In the genomic region with DNA sequence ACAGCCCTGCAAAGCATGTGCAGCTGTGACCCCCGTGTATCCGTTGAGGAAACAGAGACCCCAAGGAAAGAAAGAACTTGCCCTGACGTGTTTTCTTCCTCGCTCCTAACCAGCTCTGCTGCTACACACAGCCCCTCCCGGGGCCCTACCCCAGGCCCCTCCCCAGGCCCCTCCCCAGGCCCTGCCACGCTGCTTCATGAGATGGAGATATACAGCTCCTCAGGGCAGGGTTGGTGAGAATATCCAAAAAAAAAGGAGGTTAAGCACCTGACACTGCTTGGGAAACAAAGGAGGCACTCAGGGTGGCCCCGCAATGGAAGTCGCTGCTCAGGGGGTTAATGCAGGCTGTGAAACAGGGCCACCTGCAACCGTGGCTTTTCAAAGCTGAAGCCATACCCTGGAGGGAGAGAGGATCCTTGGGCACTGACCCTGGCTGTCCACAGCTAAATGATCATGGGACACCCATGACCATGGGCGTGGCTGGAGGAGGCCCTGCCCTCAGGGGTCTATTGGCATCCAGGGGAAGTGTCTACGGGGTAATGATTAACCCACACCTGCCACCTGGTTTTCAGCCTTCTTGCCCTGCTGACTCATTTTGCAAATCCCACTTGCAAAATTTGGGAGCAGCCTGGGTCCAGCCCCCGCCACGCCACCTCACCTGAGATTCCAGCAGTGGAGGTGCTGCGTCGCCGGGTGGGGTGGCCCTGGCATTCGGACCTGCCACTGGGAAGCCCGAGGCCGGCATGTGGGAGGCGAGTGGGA, we compare ENCODE assay signal across 17 cellular contexts.
A peak's percentile ranks its signal among the peaks of the same experiment; 100 is the strongest.
DNase-seq lines count a peak whose midpoint lies in the region; ATAC-seq and TF ChIP-seq lines count a peak whose summit lies in the region.
"Had no signal": no experiment of that assay in that cellular context is flagged by ENCODE, and none has a peak within 500 bp of the region (broad histone marks: within the 10 kb centered on the region; RNA-seq: fewer than 3 reads in every experiment).

No MANE protein-coding gene starts in this region.

- H3K36me3 ChIP-seq in BLaER1 treated with 17β-estradiol and CSF1 and Interleukin-3, amounts not matched to agents 10 nM and 100 nM, result no peaks in the 10 kb centered on the region
- H3K36me3 ChIP-seq in IMR-90 (ENCODE audit: control insufficient read depth, insufficient read depth, low read length), result no peaks in the 10 kb centered on the region
- H3K36me3 ChIP-seq in hepatocyte (replicated peaks; ENCODE audit: insufficient read depth, low read depth), result no peaks in the 10 kb centered on the region
- H3K36me3 ChIP-seq in neural progenitor cell, result no peaks in the 10 kb centered on the region
- no peaks in the 10 kb centered on the region for H3K36me3 ChIP-seq in upper lobe of left lung

- TF ChIP-seq POLR2A in IMR-90 (IDR thresholded peaks at IDR 0.05; ENCODE audit: low read depth, low read length) (no peak), upper lobe of left lung (IDR thresholded peaks at IDR 0.05) (no peak)

- H4K91ac ChIP-seq in IMR-90 (ENCODE audit: insufficient read depth, low read depth, low read length), result no peak overlapping the region

- H3K4me3 ChIP-seq in BLaER1 treated with 17β-estradiol and CSF1 and Interleukin-3, amounts not matched to agents 10 nM and 100 nM, result no peak overlapping the region
- H3K4me3 ChIP-seq in IMR-90 (ENCODE audit: insufficient read depth, low read depth, low read length) (no peak overlapping the region), hepatocyte (no peak overlapping the region), neural progenitor cell (no peak overlapping the region), upper lobe of left lung (no peak overlapping the region)

- H3K4ac ChIP-seq in IMR-90 (ENCODE audit: low read depth, low read length), result no peak overlapping the region

- peaks cover 23% of the 10 kb centered on the region for H3K27me3 Mint-ChIP-seq in neural progenitor cell (ENCODE audit: insufficient read depth, low read depth)

- H3K9ac ChIP-seq in BLaER1 treated with 17β-estradiol and CSF1 and Interleukin-3, amounts not matched to agents 10 nM and 100 nM, result peak overlapping the region in 2 of 11 experiments; percentile 30 to 38; a peak in 1 of 22 replicates
- H3K9ac ChIP-seq in IMR-90 (ENCODE audit: low read depth, low read length) (no peak overlapping the region), neural progenitor cell (no peak overlapping the region)
- H3K9ac ChIP-seq: SK-N-SH had no signal

- peak overlapping the region; percentile 1; the same call in 1 of the 2 replicates for H2BK20ac ChIP-seq in IMR-90 (ENCODE audit: low read depth, low read length)

- CTCF ChIA-PET in IMR-90 (lab: Yijun Ruan, JAX), result no interaction called here

- H3K79me2 ChIP-seq in hepatocyte (no peaks in the 10 kb centered on the region), neural progenitor cell (ENCODE audit: low read depth) (no peaks in the 10 kb centered on the region)

- WGBS in IMR-90 (ENCODE audit: extremely low coverage in 2 of 2, insufficient read length in 1 of 2), 2 experiments, result 85% methylated on average over 5 of the region's 20 CpGs; no CpG with 5 or more reads in 1 of the 2 experiments
- WGBS in hepatocyte (ENCODE audit: low lambda C conversion rate, missing lambda C conversion rate), result 76% methylated on average over 18 of the region's 20 CpGs
- 64 to 71% methylated on average over 10 to 20 of the region's 20 CpGs for WGBS in upper lobe of left lung, 2 donors

- H4K5ac ChIP-seq in IMR-90 (ENCODE audit: low read depth, low read length), result no peak overlapping the region

- BruUV-seq in IMR-90 (replicated peaks; lab: Mats Ljungman, UMichigan), result no TSS peak

- TF ChIP-seq CTCF in IMR-90 (conservative IDR thresholded peaks at IDR 0.05; ENCODE audit: low read depth, low read length), result no peak
- TF ChIP-seq CTCF in hepatocyte (IDR thresholded peaks at IDR 0.05; ENCODE audit: poor library complexity), result no peak
- TF ChIP-seq CTCF in neural progenitor cell (IDR thresholded peaks at IDR 0.05), result no peak
- no peak for TF ChIP-seq CTCF in upper lobe of left lung (IDR thresholded peaks at IDR 0.05)

- H2AFZ ChIP-seq in IMR-90 (replicated peaks; ENCODE audit: low read length, poor library complexity) (no peak overlapping the region), hepatocyte (no peak overlapping the region), neural progenitor cell (replicated peaks) (peak overlapping the region; percentile 57)

- peak overlapping the region in 9 of 11 experiments; percentile 38 to 84 (median 75); a peak in 16 of 22 replicates for H3K4me2 ChIP-seq in BLaER1 treated with 17β-estradiol and CSF1 and Interleukin-3, amounts not matched to agents 10 nM and 100 nM
- H3K4me2 ChIP-seq in IMR-90 (ENCODE audit: low read depth, low read length) (no peak overlapping the region), hepatocyte (no peak overlapping the region), neural progenitor cell (peak overlapping the region; percentile 31)
- H3K4me2 ChIP-seq: SK-N-SH had no signal

- H3K14ac ChIP-seq in IMR-90 (replicated peaks; ENCODE audit: low read depth, low read length), result no peak overlapping the region

- no peak overlapping the region for H3K18ac ChIP-seq in IMR-90 (ENCODE audit: low read depth, low read length)

- H2BK120ac ChIP-seq in IMR-90 (ENCODE audit: low read depth, low read length), result no peak overlapping the region

- peak overlapping the region in 1 of 11 experiments; percentile 56; a peak in 2 of 22 replicates for H3K27ac ChIP-seq in BLaER1 treated with 17β-estradiol and CSF1 and Interleukin-3, amounts not matched to agents 10 nM and 100 nM
- H3K27ac ChIP-seq in IMR-90 (ENCODE audit: insufficient read depth, low read length), result no peak overlapping the region
- H3K27ac ChIP-seq in hepatocyte, result no peak overlapping the region
- no peak overlapping the region for H3K27ac ChIP-seq in neural progenitor cell
- H3K27ac ChIP-seq in upper lobe of left lung, result peak overlapping the region in 1 of 4 donors; percentile 39

- peaks cover 7% of the 10 kb centered on the region for H3K9me1 ChIP-seq in IMR-90 (ENCODE audit: insufficient read depth, low read length)

- peak overlapping the region; percentile 42 for H3K27ac Mint-ChIP-seq in neural progenitor cell
- H3K27ac Mint-ChIP-seq: CD14-positive monocyte had no signal

- dilution Hi-C loops in IMR-90 (cut with HindIII; ENCODE audit: low sequenced_read_pairs, unreplicated experiment), result no loop called here

- H3K56ac ChIP-seq in IMR-90 (ENCODE audit: extremely low read depth, insufficient read depth, low read length), result no peak overlapping the region

- H3K9me2 ChIP-seq in hepatocyte (replicated peaks; ENCODE audit: insufficient read depth), result no peaks in the 10 kb centered on the region
- H3K9me2 ChIP-seq: SK-N-SH had no signal

- H4K8ac ChIP-seq in IMR-90 (ENCODE audit: low read depth in 2 of 2, low read length in 2 of 2), result no peak overlapping the region

- no peak for DNase-seq in IMR-90
- DNase-seq in hepatocyte (ENCODE audit: low spot score), result peak; percentile 74
- DNase-seq in neural progenitor cell (ENCODE audit: low spot score), result no peak
- no peak for DNase-seq in upper lobe of left lung
- DNase-seq in EL, result no peak
- no peak for DNase-seq in NCI-H187 (lab: John Stamatoyannopoulos, UW)
- DNase-seq: H9, KBM-7, NCI-H1048, NCI-H146, NCI-H2107, Right ventricle myocardium superior, SK-N-SH had no signal

- TF ChIP-seq RAD21 in IMR-90 (IDR thresholded peaks at IDR 0.05; ENCODE audit: low read length), result no peak

- no peak for ATAC-seq in IMR-90 (ENCODE audit: low read depth)
- no peak for ATAC-seq in upper lobe of left lung (ENCODE audit: low FRiP score in 2 of 2)
- ATAC-seq in HG03097 (IDR thresholded peaks at IDR 0.05; ENCODE audit: low FRiP score, unreplicated experiment), result no peak
- ATAC-seq: Panc1 had no signal

- H2BK5ac ChIP-seq in IMR-90 (ENCODE audit: low read depth, low read length, poor library complexity, severe bottlenecking), result no peak overlapping the region

- H3K27me3 ChIP-seq in BLaER1 treated with 17β-estradiol and CSF1 and Interleukin-3, amounts not matched to agents 10 nM and 100 nM, result no peaks in the 10 kb centered on the region
- H3K27me3 ChIP-seq in IMR-90 (ENCODE audit: control insufficient read depth, insufficient read depth, low read length) (no peaks in the 10 kb centered on the region; the same call in 1 of the 2 replicates), hepatocyte (no peaks in the 10 kb centered on the region), neural progenitor cell (no peaks in the 10 kb centered on the region), upper lobe of left lung (no peaks in the 10 kb centered on the region)

- peaks cover 4% of the 10 kb centered on the region for H3F3A ChIP-seq in neural progenitor cell (ENCODE audit: low read depth)

- H3K4me1 Mint-ChIP-seq in neural progenitor cell, result peaks cover 27% of the 10 kb centered on the region

- no peaks in the 10 kb centered on the region for H3K36me3 Mint-ChIP-seq in neural progenitor cell
- H3K36me3 Mint-ChIP-seq: CD14-positive monocyte had no signal

- in situ Hi-C loops in IMR-90 (cut with MboI; ENCODE audit: low sequenced_read_pairs), result no loop called here

- H2AK5ac ChIP-seq in IMR-90 (ENCODE audit: low read depth, low read length), result peak overlapping the region; percentile 64

- H2AK9ac ChIP-seq in IMR-90 (replicated peaks; ENCODE audit: low read depth, low read length, poor library complexity), result no peak overlapping the region

- TF ChIP-seq EP300 in upper lobe of left lung (IDR thresholded peaks at IDR 0.05), result no peak

- peaks cover 3% of the 10 kb centered on the region for H3K9me3 Mint-ChIP-seq in neural progenitor cell

- H3K4me3 Mint-ChIP-seq in neural progenitor cell, result no peak overlapping the region
- H3K4me3 Mint-ChIP-seq: CD14-positive monocyte, H9 had no signal

- POLR2A ChIA-PET in IMR-90 (lab: Charles Lee; ENCODE audit: unreplicated experiment), result no interaction called here

- no peak overlapping the region for H3K23ac ChIP-seq in IMR-90 (ENCODE audit: low read depth, low read length)

- intact Hi-C loops in IMR-90 (cut with micrococcal nuclease), result no loop called here

- no peaks in the 10 kb centered on the region for H4K20me1 ChIP-seq in BLaER1 treated with 17β-estradiol and CSF1 and Interleukin-3, amounts not matched to agents 10 nM and 100 nM
- H4K20me1 ChIP-seq in IMR-90 (ENCODE audit: insufficient read depth, low read length), result no peaks in the 10 kb centered on the region
- H4K20me1 ChIP-seq in hepatocyte (ENCODE audit: insufficient read depth, poor library complexity, severe bottlenecking), result no peaks in the 10 kb centered on the region
- H4K20me1 ChIP-seq in neural progenitor cell (ENCODE audit: low read depth), result no peaks in the 10 kb centered on the region

- H3K79me1 ChIP-seq in IMR-90 (ENCODE audit: low read depth in 1 of 2, low read length in 2 of 2), result 0 out of 4 replicates have a peak, but pooled peaks cover 0 to 4% of the 10 kb centered on the region in 2 experiments

- H3K9me3 ChIP-seq in BLaER1 treated with 17β-estradiol and CSF1 and Interleukin-3, amounts not matched to agents 10 nM and 100 nM (replicated peaks in 1 of 11), result peaks cover 4 to 14% (median 8%) of the 10 kb centered on the region in 11 experiments; a peak in 15 of 22 replicates
- H3K9me3 ChIP-seq in IMR-90 (ENCODE audit: control insufficient read depth, insufficient read depth, low read length) (no peaks in the 10 kb centered on the region), hepatocyte (ENCODE audit: low read depth) (no peaks in the 10 kb centered on the region), neural progenitor cell (ENCODE audit: low read depth) (no peaks in the 10 kb centered on the region), upper lobe of left lung (no peaks in the 10 kb centered on the region)
- H3K9me3 ChIP-seq: SK-N-SH had no signal

- H3K4me1 ChIP-seq in BLaER1 treated with 17β-estradiol and CSF1 and Interleukin-3, amounts not matched to agents 10 nM and 100 nM, result peaks cover 29 to 81% (median 67%) of the 10 kb centered on the region in 10 experiments
- peaks cover 23% of the 10 kb centered on the region for H3K4me1 ChIP-seq in IMR-90 (ENCODE audit: control insufficient read depth, insufficient read depth, low read length)
- peaks cover 36% of the 10 kb centered on the region for H3K4me1 ChIP-seq in hepatocyte (ENCODE audit: insufficient read depth)
- peaks cover 14% of the 10 kb centered on the region for H3K4me1 ChIP-seq in neural progenitor cell
- peaks cover 0 to 10% (median 6%) of the 10 kb centered on the region in 4 donors for H3K4me1 ChIP-seq in upper lobe of left lung

- H2BK15ac ChIP-seq in IMR-90 (ENCODE audit: low read depth, low read length), result no peak overlapping the region

Comparison
In these comparisons a context has a peak if more than half of its experiments do, and no peak if none do; other contexts are left out.
1. H3K4me2 ChIP-seq: peak in BLaER1 treated with 17β-estradiol and CSF1 and Interleukin-3, amounts not matched to agents 10 nM and 100 nM (9 of 11) and neural progenitor cell (single experiment); none in IMR-90 (single experiment) and hepatocyte (single experiment).